9 cellular contexts compared by ENCODE assay signal in genomic region chr15:52709172-52709979, GRCh38. TPM values are rescaled to one million over a fixed set of nuclear protein-coding genes. Genes with fewer than 3 reads are reported as not detected.
DNase-seq lines count a peak whose midpoint lies in the region; ATAC-seq, FAIRE-seq and TF ChIP-seq lines count a peak whose summit lies in the region.
"Had no signal": no experiment of that assay in that cellular context is flagged by ENCODE, and none has a peak within 500 bp of the region (broad histone marks: within the 10 kb centered on the region; RNA-seq: fewer than 3 reads in every experiment).

No MANE protein-coding gene starts in this region.

- 46 to 53% methylated on average over 10 of the region's 10 CpGs for WGBS in esophagus, 2 donors

- H3K4me2 ChIP-seq in DOHH2 (ENCODE audit: low read length) = peak overlapping the region; percentile 75

- H3K4me3 ChIP-seq in DOHH2 (ENCODE audit: low read length) = peak overlapping the region; percentile 85
- peak overlapping the region; percentile 9 to 23 for H3K4me3 ChIP-seq in esophagus (ENCODE audit: low read depth in 1 of 2, low read length in 2 of 2)
- H3K4me3 ChIP-seq: psoas muscle had no signal

- no peak for TF ChIP-seq CTCF in DOHH2 (IDR thresholded peaks at IDR 0.05; ENCODE audit: low read depth, low read length, poor library complexity, severe bottlenecking)

- no peaks in the 10 kb centered on the region for H3K9me2 ChIP-seq in DOHH2 (replicated peaks; ENCODE audit: control insufficient read depth, low read length)

- peaks cover 24% of the 10 kb centered on the region for H3K79me2 ChIP-seq in DOHH2 (ENCODE audit: control insufficient read depth, low read length)

- peaks cover 23% of the 10 kb centered on the region for H3F3A ChIP-seq in DOHH2 (ENCODE audit: control insufficient read depth, insufficient read depth)

- H3K27me3 ChIP-seq in DOHH2 (ENCODE audit: control insufficient read depth, low read length) (no peaks in the 10 kb centered on the region), esophagus (ENCODE audit: control insufficient read depth in 1 of 2, insufficient read depth in 2 of 2, low read length in 2 of 2) (no peaks in the 10 kb centered on the region)

- H3K9me3 ChIP-seq in DOHH2 (ENCODE audit: control insufficient read depth, insufficient read depth, low read length) (no peaks in the 10 kb centered on the region), esophagus (ENCODE audit: control insufficient read depth in 2 of 2, insufficient read depth in 1 of 2, low read depth in 1 of 2, low read length in 1 of 2) (no peaks in the 10 kb centered on the region)
- H3K9me3 ChIP-seq: psoas muscle had no signal

- no peak for DNase-seq in RCC 7860 (ENCODE audit: low spot score)
- DNase-seq in activated T-cell treated with anti-CD3 and anti-CD28 coated beads, Interleukin-2, amount 50 U/mL, for 48 hours = no peak
- DNase-seq in hepatic stellate cell (ENCODE audit: low spot score) = no peak
- DNase-seq in T-helper 9 cell = no peak
- DNase-seq: psoas muscle had no signal

- H3K27ac ChIP-seq in DOHH2 (ENCODE audit: low read depth, low read length) (peak overlapping the region; percentile 81), esophagus (ENCODE audit: low read depth in 2 of 2, low read length in 1 of 2) (no peak overlapping the region)
- H3K27ac ChIP-seq: psoas muscle had no signal

- no peaks in the 10 kb centered on the region for H4K20me1 ChIP-seq in DOHH2 (ENCODE audit: control insufficient read depth, insufficient read depth, low read depth, low read length)

- FAIRE-seq in RCC 7860 (lab: Jason Lieb, UNC) = no peak

- peaks cover 3% of the 10 kb centered on the region for H3K36me3 ChIP-seq in DOHH2 (ENCODE audit: control insufficient read depth, low read length)
- no peaks in the 10 kb centered on the region for H3K36me3 ChIP-seq in esophagus (ENCODE audit: control insufficient read depth in 2 of 2, insufficient read depth in 2 of 2, low read length in 1 of 2)

- peaks cover 51% of the 10 kb centered on the region for H3K4me1 ChIP-seq in DOHH2 (ENCODE audit: control insufficient read depth, low read length)
- peaks cover 0 to 3% of the 10 kb centered on the region in 2 donors for H3K4me1 ChIP-seq in esophagus (ENCODE audit: control insufficient read depth in 2 of 2, insufficient read depth in 2 of 2, low read length in 1 of 2)
- H3K4me1 ChIP-seq: psoas muscle had no signal

- ATAC-seq in GM21360 (IDR thresholded peaks at IDR 0.05; ENCODE audit: unreplicated experiment) = peak; percentile 77
- peak; percentile 79 for ATAC-seq in HG03520 (IDR thresholded peaks at IDR 0.05; ENCODE audit: unreplicated experiment)

RNA-seq across cellular contexts. Expression of gene ATOSA, which starts 30.2 kb away (rescaled TPM):
- polyA plus RNA-seq in esophagus = 100 to 1,000 TPM in 1 of 2 donors, 10 to 100 TPM in 1; 28.1 to 104 TPM
